ENCODE assay signal across 1 cellular context in genomic region chr15:40952901-40953712, GRCh38.
TF ChIP-seq lines count a peak whose summit lies in the region.

Gene CHAC1, plus strand, starts transcription at chr15:40953471. Its CDS starts 113 bp downstream, at chr15:40953584.

TF ChIP-seq in K562, 482 proteins besides CTCF, POLR2A, EP300 and RAD21 (continued from another document and continues in another):
- TF ChIP-seq ZBTB49 (CRISPR knock-in tag; IDR thresholded peaks at IDR 0.05; ENCODE audit: borderline replicate concordance) (no peak), ELF2 (CRISPR knock-in tag; IDR thresholded peaks at IDR 0.05) (peak; percentile 38; the same call in 1 of the 2 replicates), ARID1B (IDR thresholded peaks at IDR 0.05) (no peak), CREB3L1 (IDR thresholded peaks at IDR 0.05; ENCODE audit: borderline replicate concordance, low read depth) (peak; percentile 70), KLF16 (IDR thresholded peaks at IDR 0.05) (no peak), BRD4 (IDR thresholded peaks at IDR 0.05) (no peak), ADNP (tag; IDR thresholded peaks at IDR 0.05) (no peak), NFE2L1 (tag; IDR thresholded peaks at IDR 0.05; ENCODE audit: borderline replicate concordance, low read depth) (no peak), PKNOX1 (IDR thresholded peaks at IDR 0.05) (peak; percentile 81), SFPQ (IDR thresholded peaks at IDR 0.05; ENCODE audit: low read depth, low read length) (no peak), SMAD2 (IDR thresholded peaks at IDR 0.05; ENCODE audit: low read depth, low read length) (no peak), ZNF232 (CRISPR knock-in tag; IDR thresholded peaks at IDR 0.05) (no peak), TBL1XR1 (IDR thresholded peaks at IDR 0.05; ENCODE audit: low read length in 2 of 2) (no peak), HNRNPUL1 (IDR thresholded peaks at IDR 0.05; ENCODE audit: low read length) (no peak), ETV6 (IDR thresholded peaks at IDR 0.05; ENCODE audit: borderline replicate concordance in 1 of 2, low read depth in 2 of 2, low read length in 1 of 2) (no peak), ETV6 (CRISPR knock-in tag; IDR thresholded peaks at IDR 0.05; ENCODE audit: borderline replicate concordance) (no peak), ZBED1 (IDR thresholded peaks at IDR 0.05) (no peak), ESRRB (CRISPR knock-in tag; IDR thresholded peaks at IDR 0.05; ENCODE audit: borderline replicate concordance) (no peak), RNF2 (IDR thresholded peaks at IDR 0.05) (no peak), ZNF431 (CRISPR knock-in tag; IDR thresholded peaks at IDR 0.05) (no peak), ZBTB26 (CRISPR knock-in tag; IDR thresholded peaks at IDR 0.05) (no peak), CREM (IDR thresholded peaks at IDR 0.05; ENCODE audit: low read depth) (peak; percentile 12; the same call in 1 of the 2 replicates), ARID3A (IDR thresholded peaks at IDR 0.05; ENCODE audit: borderline replicate concordance, low read depth, low read length) (no peak), KLF10 (CRISPR knock-in tag; IDR thresholded peaks at IDR 0.05) (no peak), ZNF12 (CRISPR knock-in tag; IDR thresholded peaks at IDR 0.05) (no peak), SLC30A9 (CRISPR knock-in tag; IDR thresholded peaks at IDR 0.05) (no peak), ZNF134 (CRISPR knock-in tag; conservative IDR thresholded peaks at IDR 0.05) (no peak), DNMT1 (IDR thresholded peaks at IDR 0.05) (no peak), ERF (CRISPR knock-in tag; IDR thresholded peaks at IDR 0.05) (no peak), EWSR1 (IDR thresholded peaks at IDR 0.05; ENCODE audit: borderline replicate concordance, low read depth, partially characterized antibody) (no peak), KDM4B (IDR thresholded peaks at IDR 0.05; ENCODE audit: borderline replicate concordance in 2 of 2, low read depth in 1 of 2) (no peak), MGA (IDR thresholded peaks at IDR 0.05) (no peak; the same call in 1 of the 2 replicates), NFXL1 (CRISPR knock-in tag; IDR thresholded peaks at IDR 0.05) (no peak), GATA2 (CRISPR knock-in tag; IDR thresholded peaks at IDR 0.05) (no peak), VEZF1 (CRISPR knock-in tag; IDR thresholded peaks at IDR 0.05) (no peak), TAF15 (IDR thresholded peaks at IDR 0.05; ENCODE audit: low read depth, low read length) (no peak), ZNF165 (CRISPR knock-in tag; IDR thresholded peaks at IDR 0.05; ENCODE audit: borderline replicate concordance) (no peak), ZNF586 (CRISPR knock-in tag; conservative IDR thresholded peaks at IDR 0.05) (no peak)
